Comparison of ENCODE assay signal across 14 cellular contexts in genomic region chr11:565921-566509, GRCh38. TPM values are rescaled to one million over a fixed set of nuclear protein-coding genes. Genes with fewer than 3 reads are reported as not detected.
A peak's percentile ranks its signal among the peaks of the same experiment; 100 is the strongest.
DNase-seq lines count a peak whose midpoint lies in the region; ATAC-seq, FAIRE-seq and TF ChIP-seq lines count a peak whose summit lies in the region.
"Had no signal": no experiment of that assay in that cellular context is flagged by ENCODE, and none has a peak within 500 bp of the region (broad histone marks: within the 10 kb centered on the region; RNA-seq: fewer than 3 reads in every experiment).

No MANE protein-coding gene starts in this region.

- no peak overlapping the region for H3K4me3 ChIP-seq in A549
- H3K4me3 ChIP-seq in HCT116 (replicated peaks in 1 of 2; ENCODE audit: low read depth in 1 of 2, low read length in 2 of 2): no peak overlapping the region
- H3K4me3 ChIP-seq in K562: no peak overlapping the region
- H3K4me3 ChIP-seq: left ventricle myocardium inferior had no signal

- intact Hi-C loops in HCT116 (cut with micrococcal nuclease) (no loop called here), K562 (cut with micrococcal nuclease) (loop anchor here (10.0 kb wide), 1 partner anchor 229 kb away; the partner anchor contains the start of genes CEND1 and SLC25A22)

- H3K27ac Mint-ChIP-seq in activated naive CD4-positive, alpha-beta T cell treated with anti-CD3 and anti-CD28 coated beads, Interleukin-2, amount 10 ng/mL, durations not matched to agents 7 days and 5 days: no peak overlapping the region
- H3K27ac Mint-ChIP-seq: stimulated activated naive CD8-positive, alpha-beta T cell treated with anti-CD3 and anti-CD28 coated beads, Interleukin-15, Interleukin-2, amounts not matched to agents 100 ng/mL and 50 ng/mL, for 24 hours had no signal

- CTCF ChIA-PET in A549 (lab: Yijun Ruan, JAX) (interaction anchor here (0.8 to 8.3 kb wide), 6 partner anchors 8 to 47 kb away, joined by 3 to 66 read pairs (median 4); no protein-coding TSS in a partner anchor), HCT116 (lab: Charles Lee) (no interaction called here), K562 (lab: Yijun Ruan, JAX; ENCODE audit: low intra/inter-chr PET ratio) (no interaction called here)
- CTCF ChIA-PET in activated naive CD4-positive, alpha-beta T cell treated with anti-CD3 and anti-CD28 coated beads, Interleukin-2, amount 10 ng/mL, durations not matched to agents 7 days and 5 days (lab: Charles Lee): interaction anchor here (1.1 to 1.6 kb wide), 2 partner anchors 10 kb away, joined by 3 to 4 read pairs; partner anchors contain the start of gene PHRF1

- H4K20me1 ChIP-seq in HCT116 (ENCODE audit: insufficient read depth) (no peaks in the 10 kb centered on the region), K562 (replicated peaks; ENCODE audit: control insufficient read depth, insufficient read depth, low read length) (0 out of 2 replicates have a peak, but pooled peaks cover 5% of the 10 kb centered on the region)

- H3K4me2 ChIP-seq in A549 (no peak overlapping the region), HCT116 (ENCODE audit: low read length) (no peak overlapping the region), K562 (ENCODE audit: insufficient read depth, low read length) (peak overlapping the region; percentile 27; the same call in 1 of the 2 replicates)

- H2AFZ ChIP-seq in HCT116 (ENCODE audit: low read depth, low read length, poor library complexity, severe bottlenecking) (no peak overlapping the region), K562 (ENCODE audit: low read depth, low read length) (no peak overlapping the region)

- H3K27me3 ChIP-seq in HCT116 (ENCODE audit: insufficient read depth, low read length): no peaks in the 10 kb centered on the region
- no peaks in the 10 kb centered on the region for H3K27me3 ChIP-seq in K562 (ENCODE audit: control insufficient read depth in 2 of 2, insufficient read depth in 2 of 2, low read length in 2 of 2)

- H3K9ac ChIP-seq in HCT116 (ENCODE audit: low read length) (no peak overlapping the region), K562 (ENCODE audit: insufficient read depth in 1 of 2, low read depth in 2 of 2, low read length in 2 of 2) (peak overlapping the region in 1 of 2 experiments; percentile 81; a peak in 2 of 4 replicates)

- TF ChIP-seq CTCF in A549 (IDR thresholded peaks at IDR 0.05) (no peak), HCT116 (IDR thresholded peaks at IDR 0.05 in 2 of 3, conservative IDR thresholded peaks at IDR 0.05 in 1 of 3; ENCODE audit: borderline replicate concordance in 1 of 3, insufficient read depth in 1 of 3, low read depth in 2 of 3, low read length in 2 of 3) (peak in 1 of 3 experiments; percentile 13; a peak in 1 of 6 replicates), K562 (IDR thresholded peaks at IDR 0.05 in 2 of 3, conservative IDR thresholded peaks at IDR 0.05 in 1 of 3; ENCODE audit: insufficient read depth in 2 of 3, low read depth in 1 of 3, low read length in 3 of 3) (0 out of 6 replicates have a peak, but pooled peaks of 1 of the 3 experiments have one; percentile 24)

- TF ChIP-seq RAD21 in A549 (conservative IDR thresholded peaks at IDR 0.05 in 1 of 2, IDR thresholded peaks at IDR 0.05 in 1 of 2) (no peak), HCT116 (IDR thresholded peaks at IDR 0.05; ENCODE audit: low read depth) (no peak), K562 (CRISPR knock-in tag; conservative IDR thresholded peaks at IDR 0.05 in 1 of 2, IDR thresholded peaks at IDR 0.05 in 1 of 2) (no peak)

- TF ChIP-seq POLR2A in A549 (IDR thresholded peaks at IDR 0.05; ENCODE audit: low read length) (no peak), HCT116 (IDR thresholded peaks at IDR 0.05; ENCODE audit: borderline replicate concordance, extremely low read depth, insufficient read depth, insufficient read length) (no peak), K562 (conservative IDR thresholded peaks at IDR 0.05) (no peak)

- WGBS in A549 (ENCODE audit: missing lambda C conversion rate): 72% methylated on average over 9 of the region's 12 CpGs
- 62% methylated on average over 8 of the region's 12 CpGs for WGBS in K562 (ENCODE audit: insufficient coverage, low coverage, missing lambda C conversion rate)

- no TSS peak for BruUV-seq in HCT116 (replicated peaks; lab: Mats Ljungman, UMichigan)
- BruUV-seq in K562 (replicated peaks; lab: Mats Ljungman, UMichigan): no TSS peak

- peaks cover 16% of the 10 kb centered on the region for H3K36me3 Mint-ChIP-seq in activated naive CD4-positive, alpha-beta T cell treated with anti-CD3 and anti-CD28 coated beads, Interleukin-2, amount 10 ng/mL, durations not matched to agents 7 days and 5 days

- H3K36me3 ChIP-seq in HCT116 (ENCODE audit: control insufficient read depth in 1 of 2, insufficient read depth in 2 of 2, low read length in 2 of 2): 0 out of 4 replicates have a peak, but pooled peaks cover 0 to 3% of the 10 kb centered on the region in 2 experiments
- H3K36me3 ChIP-seq in K562 (ENCODE audit: control insufficient read depth, insufficient read depth, low read length): peaks cover 33% of the 10 kb centered on the region; the same call in 2 of the 3 replicates
- H3K36me3 ChIP-seq: left ventricle myocardium inferior had no signal

- peaks cover 31% of the 10 kb centered on the region for H3K4me1 Mint-ChIP-seq in activated naive CD4-positive, alpha-beta T cell treated with anti-CD3 and anti-CD28 coated beads, Interleukin-2, amount 10 ng/mL, durations not matched to agents 7 days and 5 days

- H3K9me3 ChIP-seq in A549 (no peaks in the 10 kb centered on the region), HCT116 (ENCODE audit: control insufficient read depth in 1 of 2, insufficient read depth in 1 of 2, low read depth in 1 of 2, low read length in 2 of 2) (no peaks in the 10 kb centered on the region), K562 (replicated peaks; ENCODE audit: control insufficient read depth, insufficient read depth, low read depth, low read length) (no peaks in the 10 kb centered on the region)
- H3K9me3 ChIP-seq: left ventricle myocardium inferior had no signal

- RAD21 ChIA-PET in HCT116 (lab: Charles Lee; ENCODE audit: low non-redundant PET in 1 of 2, low total read pairs in 2 of 2, uncharacterized antibody in 2 of 2, unreplicated experiment in 2 of 2): no interaction called here

- H3K27ac ChIP-seq in A549 (peak overlapping the region in 1 of 2 experiments; percentile 35; a peak in 2 of 6 replicates), HCT116 (ENCODE audit: low read depth, low read length) (peak overlapping the region; percentile 52; the same call in 1 of the 2 replicates), K562 (ENCODE audit: extremely low read depth, low read depth, low read length) (no peak overlapping the region; the same call in 2 of the 3 replicates)

- H3K4me1 ChIP-seq in A549: peaks cover 25% of the 10 kb centered on the region
- H3K4me1 ChIP-seq in HCT116 (ENCODE audit: control insufficient read depth in 1 of 2, insufficient read depth in 2 of 2, low read length in 2 of 2): peaks cover 14 to 58% of the 10 kb centered on the region in 2 experiments; a peak in 3 of 4 replicates
- peaks cover 30 to 74% of the 10 kb centered on the region in 2 experiments for H3K4me1 ChIP-seq in K562 (replicated peaks in 1 of 2; ENCODE audit: control insufficient read depth in 2 of 2, insufficient read depth in 2 of 2, low read length in 2 of 2)

- no peaks in the 10 kb centered on the region for H3K9me3 Mint-ChIP-seq in activated naive CD4-positive, alpha-beta T cell treated with anti-CD3 and anti-CD28 coated beads, Interleukin-2, amount 10 ng/mL, durations not matched to agents 7 days and 5 days
- H3K9me3 Mint-ChIP-seq: activated naive CD4-positive, alpha-beta T cell treated with anti-CD3 and anti-CD28 coated beads, Interleukin-2, amount 50 U/mL, for 72 hours; stimulated activated naive CD8-positive, alpha-beta T cell treated with anti-CD3 and anti-CD28 coated beads, Interleukin-15, Interleukin-2, amounts not matched to agents 100 ng/mL and 50 ng/mL, for 24 hours had no signal

- ATAC-seq in A549 (no peak), HCT116 (no peak), K562 (no peak)
- ATAC-seq: activated naive CD4-positive, alpha-beta T cell treated with anti-CD3 and anti-CD28 coated beads, Interleukin-2, amount 50 U/mL, for 72 hours had no signal

- in situ Hi-C loops in K562 (cut with MboI): no loop called here

- no peak for FAIRE-seq in A549 (lab: Jason Lieb, UNC)
- FAIRE-seq in K562 (lab: Jason Lieb, UNC): no peak

- H3K9me1 ChIP-seq in K562 (ENCODE audit: control insufficient read depth, insufficient read depth, low read length): no peaks in the 10 kb centered on the region

- peaks cover 15% of the 10 kb centered on the region for H3K79me2 ChIP-seq in HCT116 (ENCODE audit: insufficient read depth, low read length)
- peaks cover 45% of the 10 kb centered on the region for H3K79me2 ChIP-seq in K562 (ENCODE audit: control insufficient read depth, insufficient read depth, low read length)

- H3K27me3 Mint-ChIP-seq in activated naive CD4-positive, alpha-beta T cell treated with anti-CD3 and anti-CD28 coated beads, Interleukin-2, amount 10 ng/mL, durations not matched to agents 7 days and 5 days: peaks cover 14% of the 10 kb centered on the region
- H3K27me3 Mint-ChIP-seq: B cell; stimulated activated naive CD8-positive, alpha-beta T cell treated with anti-CD3 and anti-CD28 coated beads, Interleukin-15, Interleukin-2, amounts not matched to agents 100 ng/mL and 50 ng/mL, for 24 hours had no signal

- H3K9me2 ChIP-seq in HCT116 (ENCODE audit: insufficient read depth): no peaks in the 10 kb centered on the region

- TF ChIP-seq EP300 in A549 (IDR thresholded peaks at IDR 0.05): no peak
- TF ChIP-seq EP300 in K562 (IDR thresholded peaks at IDR 0.05; ENCODE audit: low read length): no peak

- POLR2A ChIA-PET in A549 (lab: Yijun Ruan, JAX) (interaction anchor here (2.0 kb wide), 1 partner anchor 10 kb away, joined by 7 read pairs; the partner anchor contains the start of gene PHRF1), HCT116 (lab: Charles Lee) (interaction anchor here (1.4 kb wide), 1 partner anchor 10 kb away, joined by 4 read pairs; the partner anchor contains the start of gene PHRF1), K562 (lab: Yijun Ruan, JAX) (interaction anchor here (0.5 to 1.9 kb wide), 4 partner anchors 9 to 996 kb away, joined by 3 to 6 read pairs (median 5); no protein-coding TSS in a partner anchor)

- no peak overlapping the region for H3K4me3 Mint-ChIP-seq in activated naive CD4-positive, alpha-beta T cell treated with anti-CD3 and anti-CD28 coated beads, Interleukin-2, amount 10 ng/mL, durations not matched to agents 7 days and 5 days
- H3K4me3 Mint-ChIP-seq: B cell had no signal

- DNase-seq in A549 (ENCODE audit: low read depth in 1 of 2, low spot score in 1 of 2): no peak
- DNase-seq in HCT116 (ENCODE audit: low read depth, low spot score): no peak
- no peak for DNase-seq in K562 (ENCODE audit: extremely low read depth in 1 of 4, low spot score in 3 of 4)
- no peak for DNase-seq in OCI-M2 (lab: John Stamatoyannopoulos, UW; ENCODE audit: unreplicated experiment)
- DNase-seq in medulla oblongata (ENCODE audit: extremely low spot score): no peak
- no peak for DNase-seq in activated naive CD4-positive, alpha-beta T cell treated with anti-CD3 and anti-CD28 coated beads, Interleukin-2, amount 10 ng/mL, durations not matched to agents 7 days and 5 days
- DNase-seq: activated CD4-positive, alpha-beta T cell treated with anti-CD3 and anti-CD28 coated beads for 4 hours; left ventricle myocardium inferior; MV-4-11; NCI-H524; stimulated activated CD4-positive, alpha-beta T cell treated with anti-CD3 and anti-CD28 coated beads, Interleukin-1b, Interleukin-23, amount 100 ng/mL, for 48 hours had no signal

RNA-seq across cellular contexts. Expression of gene RASSF7, which starts 5.2 kb away (rescaled TPM):
- polyA plus RNA-seq in A549 (2011; rRNA removed) (18.4 and 19.0 TPM in 2 replicates), A549 (2017; fragmentation: RNase III; extraction: RNeasy Plus Mini Kit Qiagen cat#74134 plus additional on column Dnase treatment) (27.7 to 30.7 TPM (median 30.5 TPM) in 3 replicates), K562 (2011; rRNA removed) (19.8 and 30.3 TPM in 2 replicates), K562 (2014; fragmentation: Illumina TruSeq; extraction: Trizol) (3.0 and 17.0 TPM in 2 replicates), K562 (2014; fragmentation: Nextera tagmentation; extraction: Ambion mirVana) (under 1 TPM; 0.41 to 0.92 TPM), K562 (2014; rRNA removed) (44.3 and 52.7 TPM in 2 replicates)
- 56.3 and 74.7 TPM in 2 replicates for polyA plus RNA-seq in A549 (2012; cell fraction: cytosol; rRNA removed)
- polyA plus RNA-seq in A549 (2012; cell fraction: nucleus; rRNA removed): 101 and 152 TPM in 2 replicates
- polyA minus RNA-seq in A549 (2011; rRNA and poly(A)+ RNA removed): 5.6 and 11.8 TPM in 2 replicates
- total RNA-seq in HCT116 (2021; ENCODE audit: unreplicated experiment) (35.9 TPM), K562 (2014; rRNA removed) (45.2 and 50.3 TPM in 2 replicates), K562 (2014; rRNA removed; fragmentation: Illumina TruSeq; extraction: Trizol) (1.1 and 2.2 TPM in 2 replicates), K562 (2015; rRNA removed; fragmentation: Illumina TruSeq; extraction: Trizol) (16.2 and 18.6 TPM in 2 replicates), K562 (2021) (30.5 and 31.7 TPM in 2 replicates)
- 43.6 and 64.9 TPM in 2 replicates for polyA plus RNA-seq in HCT116 (2012)
- 15.6 and 50.0 TPM in 2 replicates for total RNA-seq in K562 (2011; cell fraction: chromatin; rRNA removed; ENCODE audit: low replicate concordance)
- total RNA-seq in K562 (2011; cell fraction: nucleolus; rRNA removed): 73.5 and 76.5 TPM in 2 replicates
- total RNA-seq in K562 (2011; cell fraction: nucleoplasm; rRNA removed): 28.3 and 32.9 TPM in 2 replicates
- 43.4 and 94.2 TPM in 2 replicates for polyA plus RNA-seq in K562 (2011; cell fraction: cytosol; rRNA removed)
- 170 and 239 TPM in 2 replicates for polyA plus RNA-seq in K562 (2011; cell fraction: nucleus; rRNA removed)
- polyA plus RNA-seq in K562 (2012): 27.7 and 32.0 TPM in 2 replicates
- 2.7 and 4.7 TPM in 2 replicates for polyA minus RNA-seq in K562 (2011; rRNA and poly(A)+ RNA removed)
- 10.8 and 13.3 TPM in 2 replicates for polyA minus RNA-seq in K562 (2011; cell fraction: cytosol; rRNA and poly(A)+ RNA removed)
- polyA minus RNA-seq in K562 (2011; cell fraction: nucleus; rRNA and poly(A)+ RNA removed): 18.8 and 21.8 TPM in 2 replicates

RNA-seq across cellular contexts. Expression of gene LMNTD2, which starts 5.5 kb away (rescaled TPM):
- polyA plus RNA-seq in A549 (2011; rRNA removed): 1.7 and 2.2 TPM in 2 replicates
- 3.6 and 5.1 TPM in 2 replicates for polyA plus RNA-seq in A549 (2012; cell fraction: cytosol; rRNA removed)
- 25.7 and 39.4 TPM in 2 replicates for polyA plus RNA-seq in A549 (2012; cell fraction: nucleus; rRNA removed)
- 2.6 to 4.2 TPM (median 3.5 TPM) in 3 replicates for polyA plus RNA-seq in A549 (2017; fragmentation: RNase III; extraction: RNeasy Plus Mini Kit Qiagen cat#74134 plus additional on column Dnase treatment)
- 0.50 and 0.97 TPM in 2 replicates for polyA minus RNA-seq in A549 (2011; rRNA and poly(A)+ RNA removed)
- total RNA-seq in HCT116 (2021; ENCODE audit: unreplicated experiment): 9.5 TPM
- polyA plus RNA-seq in HCT116 (2012): 7.1 and 7.6 TPM in 2 replicates
- total RNA-seq in K562 (2011; cell fraction: chromatin; rRNA removed; ENCODE audit: low replicate concordance): 3.8 and 17.0 TPM in 2 replicates
- total RNA-seq in K562 (2011; cell fraction: nucleolus; rRNA removed): 10.9 and 14.7 TPM in 2 replicates
- total RNA-seq in K562 (2011; cell fraction: nucleoplasm; rRNA removed): 6.7 and 8.2 TPM in 2 replicates
- 2.0 and 2.9 TPM in 2 replicates for total RNA-seq in K562 (2014; rRNA removed)
- total RNA-seq in K562 (2014; rRNA removed; fragmentation: Illumina TruSeq; extraction: Trizol): 0.19 TPM in 1 of 2 replicates, not detected in the other
- 0.98 and 1.1 TPM in 2 replicates for total RNA-seq in K562 (2015; rRNA removed; fragmentation: Illumina TruSeq; extraction: Trizol)
- total RNA-seq in K562 (2021): 3.5 and 3.9 TPM in 2 replicates
- 1.1 and 2.8 TPM in 2 replicates for polyA plus RNA-seq in K562 (2011; rRNA removed)
- polyA plus RNA-seq in K562 (2011; cell fraction: cytosol; rRNA removed): 1.3 and 3.2 TPM in 2 replicates
- polyA plus RNA-seq in K562 (2011; cell fraction: nucleus; rRNA removed): 28.7 and 36.1 TPM in 2 replicates
- 3.2 and 9.3 TPM in 2 replicates for polyA plus RNA-seq in K562 (2012)
- 0.48 and 0.98 TPM in 2 replicates for polyA plus RNA-seq in K562 (2014; fragmentation: Illumina TruSeq; extraction: Trizol)
- polyA plus RNA-seq in K562 (2014; fragmentation: Nextera tagmentation; extraction: Ambion mirVana): not detected
- polyA plus RNA-seq in K562 (2014; rRNA removed): 1.8 and 4.2 TPM in 2 replicates
- polyA minus RNA-seq in K562 (2011; rRNA and poly(A)+ RNA removed): 0.14 and 0.30 TPM in 2 replicates
- 1.2 and 1.4 TPM in 2 replicates for polyA minus RNA-seq in K562 (2011; cell fraction: cytosol; rRNA and poly(A)+ RNA removed)
- polyA minus RNA-seq in K562 (2011; cell fraction: nucleus; rRNA and poly(A)+ RNA removed): 4.0 and 6.1 TPM in 2 replicates

RNA-seq across cellular contexts. Expression of gene PHRF1, which starts 10.3 kb away (rescaled TPM):
- 8.6 and 10.8 TPM in 2 replicates for polyA plus RNA-seq in A549 (2011; rRNA removed)
- 19.8 and 25.1 TPM in 2 replicates for polyA plus RNA-seq in A549 (2012; cell fraction: cytosol; rRNA removed)
- polyA plus RNA-seq in A549 (2012; cell fraction: nucleus; rRNA removed): 46.9 and 57.6 TPM in 2 replicates
- polyA plus RNA-seq in A549 (2017; fragmentation: RNase III; extraction: RNeasy Plus Mini Kit Qiagen cat#74134 plus additional on column Dnase treatment): 23.0 to 25.3 TPM (median 23.7 TPM) in 3 replicates
- 10.3 and 11.1 TPM in 2 replicates for polyA minus RNA-seq in A549 (2011; rRNA and poly(A)+ RNA removed)
- 45.5 TPM for total RNA-seq in HCT116 (2021; ENCODE audit: unreplicated experiment)
- polyA plus RNA-seq in HCT116 (2012): 20.3 TPM in 2 replicates
- total RNA-seq in K562 (2011; cell fraction: chromatin; rRNA removed; ENCODE audit: low replicate concordance): 57.3 and 135 TPM in 2 replicates
- total RNA-seq in K562 (2011; cell fraction: nucleolus; rRNA removed): 56.1 and 60.9 TPM in 2 replicates
- total RNA-seq in K562 (2011; cell fraction: nucleoplasm; rRNA removed): 48.9 and 51.5 TPM in 2 replicates
- total RNA-seq in K562 (2014; rRNA removed): 20.4 and 28.6 TPM in 2 replicates
- 4.2 and 4.9 TPM in 2 replicates for total RNA-seq in K562 (2014; rRNA removed; fragmentation: Illumina TruSeq; extraction: Trizol)
- 17.4 and 19.1 TPM in 2 replicates for total RNA-seq in K562 (2015; rRNA removed; fragmentation: Illumina TruSeq; extraction: Trizol)
- 34.5 and 37.2 TPM in 2 replicates for total RNA-seq in K562 (2021)
- polyA plus RNA-seq in K562 (2011; rRNA removed): 7.5 and 10.5 TPM in 2 replicates
- polyA plus RNA-seq in K562 (2011; cell fraction: cytosol; rRNA removed): 7.2 and 14.5 TPM in 2 replicates
- 27.6 and 43.0 TPM in 2 replicates for polyA plus RNA-seq in K562 (2011; cell fraction: nucleus; rRNA removed)
- polyA plus RNA-seq in K562 (2012): 12.2 and 16.7 TPM in 2 replicates
- polyA plus RNA-seq in K562 (2014; fragmentation: Illumina TruSeq; extraction: Trizol): 7.7 and 14.5 TPM in 2 replicates
- under 1 TPM; 0.07 to 0.18 TPM for polyA plus RNA-seq in K562 (2014; fragmentation: Nextera tagmentation; extraction: Ambion mirVana)
- polyA plus RNA-seq in K562 (2014; rRNA removed): 16.9 and 19.9 TPM in 2 replicates
- 6.1 and 8.0 TPM in 2 replicates for polyA minus RNA-seq in K562 (2011; rRNA and poly(A)+ RNA removed)
- 13.6 and 23.3 TPM in 2 replicates for polyA minus RNA-seq in K562 (2011; cell fraction: cytosol; rRNA and poly(A)+ RNA removed)
- polyA minus RNA-seq in K562 (2011; cell fraction: nucleus; rRNA and poly(A)+ RNA removed): 15.5 and 20.1 TPM in 2 replicates

RNA-seq across cellular contexts. Expression of gene LRRC56, which starts 28.7 kb away (rescaled TPM):
- 0.30 and 0.32 TPM in 2 replicates for polyA plus RNA-seq in A549 (2011; rRNA removed)
- 0.29 and 0.49 TPM in 2 replicates for polyA plus RNA-seq in A549 (2012; cell fraction: cytosol; rRNA removed)
- polyA plus RNA-seq in A549 (2012; cell fraction: nucleus; rRNA removed): 2.3 and 2.6 TPM in 2 replicates
- 0.47 to 1.1 TPM (median 1.0 TPM) in 3 replicates for polyA plus RNA-seq in A549 (2017; fragmentation: RNase III; extraction: RNeasy Plus Mini Kit Qiagen cat#74134 plus additional on column Dnase treatment)
- 0.15 and 0.37 TPM in 2 replicates for polyA minus RNA-seq in A549 (2011; rRNA and poly(A)+ RNA removed)
- 9.1 TPM for total RNA-seq in HCT116 (2021; ENCODE audit: unreplicated experiment)
- 6.3 and 6.5 TPM in 2 replicates for polyA plus RNA-seq in HCT116 (2012)
- 8.0 and 39.1 TPM in 2 replicates for total RNA-seq in K562 (2011; cell fraction: chromatin; rRNA removed; ENCODE audit: low replicate concordance)
- 24.1 and 24.3 TPM in 2 replicates for total RNA-seq in K562 (2011; cell fraction: nucleolus; rRNA removed)
- total RNA-seq in K562 (2011; cell fraction: nucleoplasm; rRNA removed): 9.9 and 12.5 TPM in 2 replicates
- total RNA-seq in K562 (2014; rRNA removed): 1.5 and 1.6 TPM in 2 replicates
- 0.13 and 0.22 TPM in 2 replicates for total RNA-seq in K562 (2014; rRNA removed; fragmentation: Illumina TruSeq; extraction: Trizol)
- total RNA-seq in K562 (2015; rRNA removed; fragmentation: Illumina TruSeq; extraction: Trizol): 1.0 and 1.3 TPM in 2 replicates
- 3.4 and 4.5 TPM in 2 replicates for total RNA-seq in K562 (2021)
- 1.0 and 1.6 TPM in 2 replicates for polyA plus RNA-seq in K562 (2011; rRNA removed)
- polyA plus RNA-seq in K562 (2011; cell fraction: cytosol; rRNA removed): 0.84 and 3.6 TPM in 2 replicates
- 11.6 and 26.8 TPM in 2 replicates for polyA plus RNA-seq in K562 (2011; cell fraction: nucleus; rRNA removed)
- 3.3 and 10.8 TPM in 2 replicates for polyA plus RNA-seq in K562 (2012)
- polyA plus RNA-seq in K562 (2014; fragmentation: Illumina TruSeq; extraction: Trizol): 0.61 and 1.4 TPM in 2 replicates
- polyA plus RNA-seq in K562 (2014; fragmentation: Nextera tagmentation; extraction: Ambion mirVana): under 1 TPM in 1 of 2 experiments, not detected in 1; 0.03 TPM
- 3.6 and 4.3 TPM in 2 replicates for polyA plus RNA-seq in K562 (2014; rRNA removed)
- polyA minus RNA-seq in K562 (2011; rRNA and poly(A)+ RNA removed): 0.45 and 0.77 TPM in 2 replicates
- polyA minus RNA-seq in K562 (2011; cell fraction: cytosol; rRNA and poly(A)+ RNA removed): 0.86 and 1.1 TPM in 2 replicates
- 3.6 and 4.6 TPM in 2 replicates for polyA minus RNA-seq in K562 (2011; cell fraction: nucleus; rRNA and poly(A)+ RNA removed)

RNA-seq across cellular contexts. Expression of gene HRAS, which starts 30.6 kb away (rescaled TPM):
- polyA plus RNA-seq in A549 (2011; rRNA removed): 56.3 and 63.3 TPM in 2 replicates
- polyA plus RNA-seq in A549 (2012; cell fraction: cytosol; rRNA removed): 189 and 255 TPM in 2 replicates
- polyA plus RNA-seq in A549 (2012; cell fraction: nucleus; rRNA removed): 141 and 185 TPM in 2 replicates
- 86.9 to 96.3 TPM (median 88.2 TPM) in 3 replicates for polyA plus RNA-seq in A549 (2017; fragmentation: RNase III; extraction: RNeasy Plus Mini Kit Qiagen cat#74134 plus additional on column Dnase treatment)
- 71.6 and 81.9 TPM in 2 replicates for polyA minus RNA-seq in A549 (2011; rRNA and poly(A)+ RNA removed)
- total RNA-seq in HCT116 (2021; ENCODE audit: unreplicated experiment): 104 TPM
- polyA plus RNA-seq in HCT116 (2012): 118 and 126 TPM in 2 replicates
- total RNA-seq in K562 (2011; cell fraction: chromatin; rRNA removed; ENCODE audit: low replicate concordance): 31.9 and 88.4 TPM in 2 replicates
- total RNA-seq in K562 (2011; cell fraction: nucleolus; rRNA removed): 70.2 and 80.9 TPM in 2 replicates
- total RNA-seq in K562 (2011; cell fraction: nucleoplasm; rRNA removed): 37.3 and 47.9 TPM in 2 replicates
- 73.5 and 75.9 TPM in 2 replicates for total RNA-seq in K562 (2014; rRNA removed)
- 11.3 and 16.8 TPM in 2 replicates for total RNA-seq in K562 (2014; rRNA removed; fragmentation: Illumina TruSeq; extraction: Trizol)
- 41.3 and 43.3 TPM in 2 replicates for total RNA-seq in K562 (2015; rRNA removed; fragmentation: Illumina TruSeq; extraction: Trizol)
- 64.9 and 68.5 TPM in 2 replicates for total RNA-seq in K562 (2021)
- 29.6 and 34.9 TPM in 2 replicates for polyA plus RNA-seq in K562 (2011; rRNA removed)
- 39.3 and 69.6 TPM in 2 replicates for polyA plus RNA-seq in K562 (2011; cell fraction: cytosol; rRNA removed)
- polyA plus RNA-seq in K562 (2011; cell fraction: nucleus; rRNA removed): 98.3 and 113 TPM in 2 replicates
- 47.4 and 91.9 TPM in 2 replicates for polyA plus RNA-seq in K562 (2012)
- polyA plus RNA-seq in K562 (2014; fragmentation: Illumina TruSeq; extraction: Trizol): 28.0 and 46.2 TPM in 2 replicates
- 1 to 10 TPM; 2.8 to 5.8 TPM for polyA plus RNA-seq in K562 (2014; fragmentation: Nextera tagmentation; extraction: Ambion mirVana)
- 52.0 and 61.3 TPM in 2 replicates for polyA plus RNA-seq in K562 (2014; rRNA removed)
- 17.3 and 37.2 TPM in 2 replicates for polyA minus RNA-seq in K562 (2011; rRNA and poly(A)+ RNA removed)
- polyA minus RNA-seq in K562 (2011; cell fraction: cytosol; rRNA and poly(A)+ RNA removed): 18.2 and 20.6 TPM in 2 replicates
- polyA minus RNA-seq in K562 (2011; cell fraction: nucleus; rRNA and poly(A)+ RNA removed): 13.1 and 25.3 TPM in 2 replicates

Comparison
In these comparisons a context has a peak if more than half of its experiments do, and no peak if none do; other contexts are left out.
1. CTCF ChIA-PET loops: an anchor here in A549 (0.8 to 8.3 kb wide) and activated naive CD4-positive, alpha-beta T cell treated with anti-CD3 and anti-CD28 coated beads, Interleukin-2, amount 10 ng/mL, durations not matched to agents 7 days and 5 days (1.1 to 1.6 kb wide); none called in HCT116 and K562.